Comparison of ENCODE assay signal across 10 cellular contexts in the genomic region with DNA sequence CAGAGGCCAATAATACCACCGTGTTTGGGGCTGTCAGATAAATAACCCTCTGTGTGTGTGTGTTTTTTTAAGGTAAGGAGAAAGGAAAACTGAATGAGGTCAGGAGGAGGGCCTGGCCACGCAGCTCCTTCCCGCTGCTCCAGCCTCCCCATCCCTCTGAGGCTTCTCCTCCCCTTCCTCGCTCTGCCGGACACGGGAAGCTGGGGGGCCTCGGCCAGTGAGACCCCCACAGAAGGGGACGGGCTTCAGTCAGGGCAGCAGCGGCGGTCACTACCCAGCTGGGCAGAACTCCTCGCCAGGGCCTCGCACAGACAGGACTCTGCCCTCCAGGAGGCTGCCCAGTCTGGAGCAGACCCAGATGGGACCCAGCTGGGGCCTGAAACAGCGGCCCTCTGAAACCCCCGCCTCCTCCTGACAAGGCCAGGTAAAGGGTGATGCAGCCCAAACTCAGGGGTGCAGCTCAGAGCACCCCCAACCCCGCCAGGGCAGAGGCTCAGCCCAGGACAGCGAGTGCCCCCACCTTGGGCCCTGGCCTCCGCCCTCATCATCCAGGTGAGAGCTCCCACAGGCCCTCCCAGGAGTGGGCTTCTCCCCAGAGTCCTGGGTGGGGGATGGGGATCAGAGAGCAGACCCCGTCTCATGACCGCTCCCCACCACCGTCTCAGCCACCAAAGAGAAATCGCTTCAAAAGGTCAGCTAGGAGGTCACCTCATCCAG. TPM values are rescaled to one million over a fixed set of nuclear protein-coding genes. Genes with fewer than 3 reads are reported as not detected.
DNase-seq lines count a peak whose midpoint lies in the region; ATAC-seq and TF ChIP-seq lines count a peak whose summit lies in the region.
"Had no signal": no experiment of that assay in that cellular context is flagged by ENCODE, and none has a peak within 500 bp of the region (broad histone marks: within the 10 kb centered on the region; RNA-seq: fewer than 3 reads in every experiment).

No MANE protein-coding gene starts in this region.

- H3K4me3 ChIP-seq in BE2C (ENCODE audit: low read depth, low read length) (peak overlapping the region; percentile 92), LNCaP clone FGC (ENCODE audit: low read depth, low read length) (peak overlapping the region; percentile 91), epithelial cell of proximal tubule (ENCODE audit: low read depth, low read length) (peak overlapping the region; percentile 35), neural cell (ENCODE audit: low read length) (peak overlapping the region; percentile 88)

- H3K4me2 ChIP-seq in neural cell (ENCODE audit: low read length), result peak overlapping the region; percentile 78

- H2AFZ ChIP-seq in neural cell (ENCODE audit: low read depth, low read length), result no peak overlapping the region

- TF ChIP-seq CTCF in BE2C (IDR thresholded peaks at IDR 0.05; ENCODE audit: low read depth, low read length), result no peak
- TF ChIP-seq CTCF in LNCaP clone FGC (IDR thresholded peaks at IDR 0.05; ENCODE audit: control insufficient read depth, extremely low read depth, insufficient read depth), result no peak
- no peak for TF ChIP-seq CTCF in epithelial cell of proximal tubule (conservative IDR thresholded peaks at IDR 0.05; ENCODE audit: low read depth, low read length)
- TF ChIP-seq CTCF in neural cell (IDR thresholded peaks at IDR 0.05; ENCODE audit: poor library complexity, severe bottlenecking), result no peak

- peaks cover 3% of the 10 kb centered on the region for H3K79me2 ChIP-seq in neural cell (replicated peaks; ENCODE audit: insufficient read depth, low read length)

- H3K4me1 ChIP-seq in BE2C, result peaks cover 16% of the 10 kb centered on the region

- H3K9ac ChIP-seq in neural cell (ENCODE audit: low read length), result peak overlapping the region; percentile 85

- H3K27me3 ChIP-seq in BE2C, result no peaks in the 10 kb centered on the region
- H3K27me3 ChIP-seq in neural cell (ENCODE audit: insufficient read depth, low read depth, low read length), result no peaks in the 10 kb centered on the region

- H3K36me3 ChIP-seq in BE2C, result peaks cover 54% of the 10 kb centered on the region
- peaks cover 12% of the 10 kb centered on the region for H3K36me3 ChIP-seq in neural cell (ENCODE audit: insufficient read depth, low read length)

- ATAC-seq in HG03439 (IDR thresholded peaks at IDR 0.05; ENCODE audit: unreplicated experiment), result no peak

- no peaks in the 10 kb centered on the region for H4K20me1 ChIP-seq in neural cell (ENCODE audit: insufficient read depth)

- H3K9me3 ChIP-seq in BE2C (no peaks in the 10 kb centered on the region), neural cell (ENCODE audit: low read length) (no peaks in the 10 kb centered on the region)

- H3K27ac ChIP-seq in neural cell (ENCODE audit: low read length), result peak overlapping the region; percentile 47

- peak; percentile 26 for DNase-seq in BE2C
- no peak for DNase-seq in LNCaP clone FGC (ENCODE audit: low read depth)
- DNase-seq in epithelial cell of proximal tubule (ENCODE audit: low read depth), result no peak
- DNase-seq in stimulated activated CD4-positive, alpha-beta T cell treated with anti-CD3 and anti-CD28 coated beads, Interleukin-2, amount 100 ng/mL, for 48 hours, result no peak
- DNase-seq in COLO668 (lab: John Stamatoyannopoulos, UW; ENCODE audit: unreplicated experiment), result no peak
- no peak for DNase-seq in SKM-1 treated with dmso at 0.1 percent for 144 hours (lab: John Stamatoyannopoulos, UW; ENCODE audit: unreplicated experiment)

- no peak for TF ChIP-seq EP300 in neural cell (conservative IDR thresholded peaks at IDR 0.05; ENCODE audit: poor library complexity, severe bottlenecking)

- TF ChIP-seq RAD21 in neural cell (conservative IDR thresholded peaks at IDR 0.05), result no peak

- H3K9me2 ChIP-seq in neural cell (ENCODE audit: insufficient read depth, low read length), result no peaks in the 10 kb centered on the region

- H3F3A ChIP-seq in neural cell (ENCODE audit: insufficient read depth, low read length, poor library complexity, severe bottlenecking), result no peaks in the 10 kb centered on the region

TF ChIP-seq in neural cell, 6 proteins besides CTCF, POLR2A, EP300 and RAD21:
- no peak for TF ChIP-seq POLR2AphosphoS5 (IDR thresholded peaks at IDR 0.05)
- TF ChIP-seq EZH2 (IDR thresholded peaks at IDR 0.05; ENCODE audit: borderline replicate concordance, insufficient read depth, low read length, poor library complexity, severe bottlenecking), result no peak
- TF ChIP-seq MXI1 (conservative IDR thresholded peaks at IDR 0.05; ENCODE audit: poor library complexity, severe bottlenecking), result no peak
- TF ChIP-seq, protein P1, sequence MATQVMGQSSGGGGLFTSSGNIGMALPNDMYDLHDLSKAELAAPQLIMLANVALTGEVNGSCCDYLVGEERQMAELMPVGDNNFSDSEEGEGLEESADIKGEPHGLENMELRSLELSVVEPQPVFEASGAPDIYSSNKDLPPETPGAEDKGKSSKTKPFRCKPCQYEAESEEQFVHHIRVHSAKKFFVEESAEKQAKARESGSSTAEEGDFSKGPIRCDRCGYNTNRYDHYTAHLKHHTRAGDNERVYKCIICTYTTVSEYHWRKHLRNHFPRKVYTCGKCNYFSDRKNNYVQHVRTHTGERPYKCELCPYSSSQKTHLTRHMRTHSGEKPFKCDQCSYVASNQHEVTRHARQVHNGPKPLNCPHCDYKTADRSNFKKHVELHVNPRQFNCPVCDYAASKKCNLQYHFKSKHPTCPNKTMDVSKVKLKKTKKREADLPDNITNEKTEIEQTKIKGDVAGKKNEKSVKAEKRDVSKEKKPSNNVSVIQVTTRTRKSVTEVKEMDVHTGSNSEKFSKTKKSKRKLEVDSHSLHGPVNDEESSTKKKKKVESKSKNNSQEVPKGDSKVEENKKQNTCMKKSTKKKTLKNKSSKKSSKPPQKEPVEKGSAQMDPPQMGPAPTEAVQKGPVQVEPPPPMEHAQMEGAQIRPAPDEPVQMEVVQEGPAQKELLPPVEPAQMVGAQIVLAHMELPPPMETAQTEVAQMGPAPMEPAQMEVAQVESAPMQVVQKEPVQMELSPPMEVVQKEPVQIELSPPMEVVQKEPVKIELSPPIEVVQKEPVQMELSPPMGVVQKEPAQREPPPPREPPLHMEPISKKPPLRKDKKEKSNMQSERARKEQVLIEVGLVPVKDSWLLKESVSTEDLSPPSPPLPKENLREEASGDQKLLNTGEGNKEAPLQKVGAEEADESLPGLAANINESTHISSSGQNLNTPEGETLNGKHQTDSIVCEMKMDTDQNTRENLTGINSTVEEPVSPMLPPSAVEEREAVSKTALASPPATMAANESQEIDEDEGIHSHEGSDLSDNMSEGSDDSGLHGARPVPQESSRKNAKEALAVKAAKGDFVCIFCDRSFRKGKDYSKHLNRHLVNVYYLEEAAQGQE (IDR thresholded peaks at IDR 0.05; ENCODE audit: borderline replicate concordance), result no peak
- TF ChIP-seq TAF1 (IDR thresholded peaks at IDR 0.05; ENCODE audit: low read depth), result no peak
- peak; percentile 39 for TF ChIP-seq SMC3 (conservative IDR thresholded peaks at IDR 0.05; ENCODE audit: poor library complexity)

RNA-seq across cellular contexts. Expression of a gene that starts 2.3 kb away (rescaled TPM):
- polyA plus RNA-seq in BE2C (2012; ENCODE audit: insufficient read depth, insufficient read length, low read depth), result 3,079 TPM
- total RNA-seq in epithelial cell of proximal tubule, result 1.2 and 20.0 TPM in 2 replicates
- 208 and 260 TPM in 2 replicates for polyA plus RNA-seq in neural cell
- polyA minus RNA-seq in neural cell, result 235 and 244 TPM in 2 replicates

RNA-seq across cellular contexts. Expression of a gene that starts 24.0 kb away (rescaled TPM):
- 447 TPM for polyA plus RNA-seq in BE2C (2012; ENCODE audit: insufficient read depth, insufficient read length, low read depth)
- 99.3 and 247 TPM in 2 replicates for total RNA-seq in epithelial cell of proximal tubule
- 95.1 and 106 TPM in 2 replicates for polyA plus RNA-seq in neural cell
- polyA minus RNA-seq in neural cell, result 103 and 119 TPM in 2 replicates

RNA-seq across cellular contexts. Expression of a gene that starts 24.1 kb away (rescaled TPM):
- polyA plus RNA-seq in BE2C (2012; ENCODE audit: insufficient read depth, insufficient read length, low read depth), result 60.1 TPM
- 0.14 TPM in 1 of 2 replicates, not detected in the other for total RNA-seq in epithelial cell of proximal tubule
- 84.7 and 88.8 TPM in 2 replicates for polyA plus RNA-seq in neural cell
- 238 and 304 TPM in 2 replicates for polyA minus RNA-seq in neural cell
- total RNA-seq: activated CD8-positive, alpha-beta memory T cell treated with anti-CD3 and anti-CD28 coated beads for 36 hours had no signal

RNA-seq across cellular contexts. Expression of a gene that starts 40.6 kb away (rescaled TPM):
- polyA plus RNA-seq in BE2C (2012; ENCODE audit: insufficient read depth, insufficient read length, low read depth), result 1.2 TPM
- total RNA-seq in epithelial cell of proximal tubule, result not detected in 2 replicates
- polyA plus RNA-seq in neural cell, result not detected in 2 replicates
- not detected in 2 replicates for polyA minus RNA-seq in neural cell
- total RNA-seq: H4 had no signal

RNA-seq across cellular contexts. Expression of a gene that starts 51.0 kb away (rescaled TPM):
- not detected for polyA plus RNA-seq in BE2C (2012; ENCODE audit: insufficient read depth, insufficient read length, low read depth)
- total RNA-seq in epithelial cell of proximal tubule, result not detected in 2 replicates
- not detected in 2 replicates for polyA plus RNA-seq in neural cell
- not detected in 2 replicates for polyA minus RNA-seq in neural cell
- total RNA-seq: activated CD8-positive, alpha-beta memory T cell treated with anti-CD3 and anti-CD28 coated beads for 36 hours; H4 had no signal

Comparison
In these comparisons a context has a peak if more than half of its experiments do, and no peak if none do; other contexts are left out.
1. H3K4me3 ChIP-seq: peak in every context shown above with its lines; median percentile 92 in BE2C; 91 in LNCaP clone FGC; 88 in neural cell; 35 in epithelial cell of proximal tubule.